In the genomic region with DNA sequence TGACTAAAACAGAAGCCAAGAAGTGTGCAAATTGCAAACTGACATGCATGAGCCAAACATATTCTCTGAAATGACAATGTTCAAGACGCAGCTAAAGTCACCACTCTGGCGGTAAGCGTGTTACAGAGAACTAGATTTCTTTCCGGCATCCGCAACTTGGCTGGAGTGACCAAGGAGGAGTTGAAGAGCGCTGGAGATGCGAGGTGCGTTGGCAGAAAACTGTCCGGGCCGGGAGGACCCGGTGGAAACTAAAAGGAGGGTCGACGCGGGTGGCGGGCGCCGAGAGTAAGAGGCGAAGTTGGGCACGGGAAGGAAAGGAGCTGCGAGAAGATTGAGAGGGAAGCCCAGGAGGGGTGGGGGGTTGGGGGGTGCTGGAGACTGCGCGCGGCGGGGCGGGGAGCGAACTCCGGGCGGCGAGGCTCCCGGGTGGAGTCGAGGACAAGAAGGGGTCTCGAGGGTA, we compare ENCODE assay signal across 8 cellular contexts. TPM values are rescaled to one million over a fixed set of nuclear protein-coding genes. Genes with fewer than 3 reads are reported as not detected.
DNase-seq lines count a peak whose midpoint lies in the region; ATAC-seq and TF ChIP-seq lines count a peak whose summit lies in the region.

No MANE protein-coding gene starts in this region.

- peaks cover 50% of the 10 kb centered on the region for H3K4me1 ChIP-seq in CD4-positive, CD25-positive, alpha-beta regulatory T cell (ENCODE audit: control insufficient read depth, insufficient read depth, low read length, poor library complexity, severe bottlenecking)
- H3K4me1 ChIP-seq in heart right ventricle (peaks cover 0 to 49% (median 34%) of the 10 kb centered on the region in 9 donors), rectal smooth muscle tissue (ENCODE audit: control insufficient read depth, insufficient read depth, low read length) (peaks cover 2% of the 10 kb centered on the region)

- H3K27ac ChIP-seq in CD4-positive, CD25-positive, alpha-beta regulatory T cell (ENCODE audit: insufficient read depth, low read length, poor library complexity, severe bottlenecking): peak overlapping the region; percentile 85
- H3K27ac ChIP-seq in heart right ventricle (peak overlapping the region in 9 of 10 donors; percentile 33 to 90 (median 71)), rectal smooth muscle tissue (ENCODE audit: low read depth, low read length) (no peak overlapping the region)

- 1% methylated on average over 31 to 32 of the region's 32 CpGs for WGBS in heart right ventricle, 2 donors

- H3K9ac ChIP-seq in rectal smooth muscle tissue (ENCODE audit: low read length): peak overlapping the region; percentile 35

- no peaks in the 10 kb centered on the region for H3K36me3 ChIP-seq in CD4-positive, CD25-positive, alpha-beta regulatory T cell (ENCODE audit: control insufficient read depth, insufficient read depth, low read length)
- H3K36me3 ChIP-seq in heart right ventricle (no peaks in the 10 kb centered on the region), rectal smooth muscle tissue (ENCODE audit: control insufficient read depth, insufficient read depth, low read length) (no peaks in the 10 kb centered on the region)

- intact Hi-C loops in heart right ventricle (cut with DNase I): loop anchor here in 5 of 10 donors (2.0 to 5.0 kb wide), 3 partner anchors 50 to 55 kb away; partner anchors contain the start of gene SMIM20 (in 3 of the 5)

- peaks cover 24 to 55% (median 45%) of the 10 kb centered on the region in 4 donors for H3K4me1 Mint-ChIP-seq in CD4-positive, CD25-positive, alpha-beta regulatory T cell
- H3K4me1 Mint-ChIP-seq in activated T-helper 17 cell treated with anti-CD3 and anti-CD28 coated beads, Interleukin-2, amount 50 U/mL, for 72 hours: peaks cover 40% of the 10 kb centered on the region

- H3K9me3 ChIP-seq in CD4-positive, CD25-positive, alpha-beta regulatory T cell (ENCODE audit: control insufficient read depth in 2 of 2, low read length in 2 of 2): no peaks in the 10 kb centered on the region
- no peaks in the 10 kb centered on the region for H3K9me3 ChIP-seq in heart right ventricle

- H3K9me3 Mint-ChIP-seq in CD4-positive, CD25-positive, alpha-beta regulatory T cell: peaks cover 0 to 2% (median 0%) of the 10 kb centered on the region in 7 donors
- no peaks in the 10 kb centered on the region for H3K9me3 Mint-ChIP-seq in activated T-helper 17 cell treated with anti-CD3 and anti-CD28 coated beads, Interleukin-2, amount 50 U/mL, for 72 hours

- TF ChIP-seq CTCF in GM20000 (IDR thresholded peaks at IDR 0.05; ENCODE audit: extremely low read depth, missing control alignments) (no peak), heart right ventricle (IDR thresholded peaks at IDR 0.05) (no peak)

- peak in 1 of 2 donors; percentile 25 for ATAC-seq in CD4-positive, CD25-positive, alpha-beta regulatory T cell (ENCODE audit: low read depth in 2 of 2)
- peak; percentile 61 for ATAC-seq in activated T-helper 17 cell treated with anti-CD3 and anti-CD28 coated beads, Interleukin-2, amount 50 U/mL, for 72 hours (replicated peaks)
- ATAC-seq in heart right ventricle: peak in 5 of 8 donors; percentile 9 to 45 (median 32)

- no peaks in the 10 kb centered on the region for H3K36me3 Mint-ChIP-seq in CD4-positive, CD25-positive, alpha-beta regulatory T cell
- H3K36me3 Mint-ChIP-seq in activated T-helper 17 cell treated with anti-CD3 and anti-CD28 coated beads, Interleukin-2, amount 50 U/mL, for 72 hours (ENCODE audit: low read depth): peaks cover 32% of the 10 kb centered on the region

- H3K27ac Mint-ChIP-seq in CD4-positive, CD25-positive, alpha-beta regulatory T cell: peak overlapping the region; percentile 92 to 100 (median 100)
- H3K27ac Mint-ChIP-seq in activated T-helper 17 cell treated with anti-CD3 and anti-CD28 coated beads, Interleukin-2, amount 50 U/mL, for 72 hours: peak overlapping the region; percentile 98

- H3K4me3 Mint-ChIP-seq in CD4-positive, CD25-positive, alpha-beta regulatory T cell: peak overlapping the region; percentile 94 to 100 (median 98)
- peak overlapping the region; percentile 94 for H3K4me3 Mint-ChIP-seq in activated T-helper 17 cell treated with anti-CD3 and anti-CD28 coated beads, Interleukin-2, amount 50 U/mL, for 72 hours

- DNase-seq in CD4-positive, CD25-positive, alpha-beta regulatory T cell: peak; percentile 6 to 69 (median 34)
- DNase-seq in GM20000 (ENCODE audit: low spot score) (peak; percentile 59), NAMALWA (ENCODE audit: low spot score) (peak; percentile 73), heart right ventricle (peak; percentile 20 to 21), NCI-H2029 (lab: John Stamatoyannopoulos, UW) (no peak), NCI-H2171 (lab: John Stamatoyannopoulos, UW) (no peak)

- H3K27me3 Mint-ChIP-seq in CD4-positive, CD25-positive, alpha-beta regulatory T cell: no peaks in the 10 kb centered on the region
- H3K27me3 Mint-ChIP-seq in activated T-helper 17 cell treated with anti-CD3 and anti-CD28 coated beads, Interleukin-2, amount 50 U/mL, for 72 hours: no peaks in the 10 kb centered on the region

- peak overlapping the region; percentile 90 for H3K4me3 ChIP-seq in CD4-positive, CD25-positive, alpha-beta regulatory T cell (ENCODE audit: low read depth, low read length)
- H3K4me3 ChIP-seq in heart right ventricle (peak overlapping the region; percentile 30 to 96 (median 79)), rectal smooth muscle tissue (ENCODE audit: low read length) (peak overlapping the region; percentile 55)

- no peaks in the 10 kb centered on the region for H3K27me3 ChIP-seq in CD4-positive, CD25-positive, alpha-beta regulatory T cell (ENCODE audit: control insufficient read depth, insufficient read depth, low read length)
- H3K27me3 ChIP-seq in heart right ventricle (no peaks in the 10 kb centered on the region), rectal smooth muscle tissue (ENCODE audit: control insufficient read depth, insufficient read depth, low read length) (no peaks in the 10 kb centered on the region)

RNA-seq across cellular contexts. Expression of gene SEL1L3, which starts 0.8 kb away (rescaled TPM):
- 74.5 TPM for total RNA-seq in CD4-positive, CD25-positive, alpha-beta regulatory T cell
- polyA plus RNA-seq in CD4-positive, CD25-positive, alpha-beta regulatory T cell: 10 to 100 TPM; 36.5 to 61.0 (median 44.9) TPM
- total RNA-seq in activated T-helper 17 cell treated with anti-CD3 and anti-CD28 coated beads, Interleukin-2, amount 50 U/mL, for 72 hours: 10 to 100 TPM; 39.7 to 70.3 TPM
- total RNA-seq in heart right ventricle: 1 to 10 TPM; 2.5 to 9.8 (median 3.7) TPM
- polyA plus RNA-seq in heart right ventricle: 1 to 10 TPM; 1.4 to 2.5 TPM

RNA-seq across cellular contexts. Expression of gene SMIM20, which starts 52.0 kb away (rescaled TPM):
- total RNA-seq in CD4-positive, CD25-positive, alpha-beta regulatory T cell: 7.4 TPM
- 10 to 100 TPM; 50.5 to 80.5 (median 55.7) TPM for polyA plus RNA-seq in CD4-positive, CD25-positive, alpha-beta regulatory T cell
- total RNA-seq in activated T-helper 17 cell treated with anti-CD3 and anti-CD28 coated beads, Interleukin-2, amount 50 U/mL, for 72 hours: 10 to 100 TPM; 21.8 to 33.7 TPM
- total RNA-seq in heart right ventricle: 10 to 100 TPM; 31.6 to 48.5 (median 44.1) TPM
- 10 to 100 TPM; 27.4 to 32.9 TPM for polyA plus RNA-seq in heart right ventricle

Comparison
In these comparisons a context has a peak if more than half of its experiments do, and no peak if none do; other contexts are left out.
1. DNase-seq: peak in CD4-positive, CD25-positive, alpha-beta regulatory T cell (3 of 3), GM20000 (single experiment), NAMALWA (single experiment) and heart right ventricle (2 of 2); none in NCI-H2029 (single experiment) and NCI-H2171 (single experiment).
2. Peak in every context shown above with its lines, with median percentiles within 50 percentile points of each other: H3K4me3 ChIP-seq.